Comparison of ENCODE assay signal across 9 cellular contexts in genomic region chr1:165632491-165632890, GRCh38. TPM values are rescaled to one million over a fixed set of nuclear protein-coding genes. Genes with fewer than 3 reads are reported as not detected.
DNase-seq lines count a peak whose midpoint lies in the region; ATAC-seq and TF ChIP-seq lines count a peak whose summit lies in the region.
"Had no signal": no experiment of that assay in that cellular context is flagged by ENCODE, and none has a peak within 500 bp of the region (broad histone marks: within the 10 kb centered on the region; RNA-seq: fewer than 3 reads in every experiment).

No MANE protein-coding gene starts in this region.

- H3K4me3 ChIP-seq in HFF-Myc (replicated peaks; ENCODE audit: low read depth, low read length) (peak overlapping the region; percentile 60), iPS-20b (ENCODE audit: low read length) (peak overlapping the region; percentile 96), stomach (peak overlapping the region; percentile 59 to 76 (median 71))

- ATAC-seq in HG03439 (IDR thresholded peaks at IDR 0.05; ENCODE audit: unreplicated experiment): no peak
- ATAC-seq in GM21423 (IDR thresholded peaks at IDR 0.05; ENCODE audit: unreplicated experiment): no peak

- DNase-seq in HFF-Myc (ENCODE audit: extremely low read depth, low read depth) (no peak), stomach (no peak), HK-2 (ENCODE audit: unreplicated experiment) (no peak), mesothelial cell of epicardium (ENCODE audit: low spot score in 2 of 2, unreplicated experiment in 2 of 2) (no peak)
- DNase-seq in activated T-helper 1 cell treated with anti-CD3 and anti-CD28 coated beads, Interleukin-12 subunit alpha, Interleukin-12 subunit beta, Interleukin-2, Interleukin-4 antibody, amounts not matched to agents 30 ng/mL and 10 ng/mL and 1 ng/mL, durations not matched to agents 14 hours and 24 hours and 36 hours (ENCODE audit: low spot score): no peak

- H3K9me3 ChIP-seq in iPS-20b (ENCODE audit: insufficient read depth, low read depth, low read length) (no peaks in the 10 kb centered on the region), stomach (no peaks in the 10 kb centered on the region)
- H3K9me3 ChIP-seq: neutrophil had no signal

- H3K36me3 ChIP-seq in iPS-20b (ENCODE audit: insufficient read depth, low read depth, low read length): 0 out of 2 replicates have a peak, but pooled peaks cover 4% of the 10 kb centered on the region
- peaks cover 0 to 6% (median 0%) of the 10 kb centered on the region in 4 donors for H3K36me3 ChIP-seq in stomach
- H3K36me3 ChIP-seq: neutrophil had no signal

- no peak overlapping the region for H3K27ac Mint-ChIP-seq in activated T-helper 1 cell treated with anti-CD3 and anti-CD28 coated beads, Interleukin-12 subunit alpha, Interleukin-12 subunit beta, Interleukin-2, Interleukin-4 antibody, amounts not matched to agents 30 ng/mL and 10 ng/mL and 1 ng/mL, durations not matched to agents 14 hours and 24 hours and 36 hours
- H3K27ac Mint-ChIP-seq in mesothelial cell of epicardium: no peak overlapping the region

- peaks cover 7% of the 10 kb centered on the region; the same call in 1 of the 2 replicates for H3K27me3 ChIP-seq in iPS-20b (ENCODE audit: insufficient read depth, low read length)
- no peaks in the 10 kb centered on the region for H3K27me3 ChIP-seq in stomach

- TF ChIP-seq CTCF in HFF-Myc (IDR thresholded peaks at IDR 0.05; ENCODE audit: low read depth, low read length, missing control alignments): no peak
- no peak for TF ChIP-seq CTCF in stomach (IDR thresholded peaks at IDR 0.05)
- TF ChIP-seq CTCF in mesothelial cell of epicardium (IDR thresholded peaks at IDR 0.05; ENCODE audit: unreplicated experiment): no peak

- H3K9me3 Mint-ChIP-seq in activated T-helper 1 cell treated with anti-CD3 and anti-CD28 coated beads, Interleukin-12 subunit alpha, Interleukin-12 subunit beta, Interleukin-2, Interleukin-4 antibody, amounts not matched to agents 30 ng/mL and 10 ng/mL and 1 ng/mL, durations not matched to agents 14 hours and 24 hours and 36 hours: no peaks in the 10 kb centered on the region
- H3K9me3 Mint-ChIP-seq in mesothelial cell of epicardium: no peaks in the 10 kb centered on the region

- TF ChIP-seq EP300 in stomach (IDR thresholded peaks at IDR 0.05): no peak

- peak overlapping the region; percentile 88; the same call in 1 of the 2 replicates for H3K9ac ChIP-seq in iPS-20b (ENCODE audit: low read depth, low read length)

- intact Hi-C loops in activated T-helper 1 cell treated with anti-CD3 and anti-CD28 coated beads, Interleukin-12 subunit alpha, Interleukin-12 subunit beta, Interleukin-2, Interleukin-4 antibody, amounts not matched to agents 30 ng/mL and 10 ng/mL and 1 ng/mL, durations not matched to agents 14 hours and 24 hours and 36 hours (cut with micrococcal nuclease): loop anchor here (10.0 kb wide), 1 partner anchor 452 kb away; no protein-coding TSS in a partner anchor
- intact Hi-C loops in stomach (cut with DNase I; ENCODE audit: low total_unique reads): no loop called here

- H3K36me3 Mint-ChIP-seq in activated T-helper 1 cell treated with anti-CD3 and anti-CD28 coated beads, Interleukin-12 subunit alpha, Interleukin-12 subunit beta, Interleukin-2, Interleukin-4 antibody, amounts not matched to agents 30 ng/mL and 10 ng/mL and 1 ng/mL, durations not matched to agents 14 hours and 24 hours and 36 hours (ENCODE audit: low read depth): peaks cover 4% of the 10 kb centered on the region
- H3K36me3 Mint-ChIP-seq in mesothelial cell of epicardium: peaks cover 5% of the 10 kb centered on the region

- peaks cover 13% of the 10 kb centered on the region for H3K4me1 Mint-ChIP-seq in activated T-helper 1 cell treated with anti-CD3 and anti-CD28 coated beads, Interleukin-12 subunit alpha, Interleukin-12 subunit beta, Interleukin-2, Interleukin-4 antibody, amounts not matched to agents 30 ng/mL and 10 ng/mL and 1 ng/mL, durations not matched to agents 14 hours and 24 hours and 36 hours (ENCODE audit: low read depth)
- H3K4me1 Mint-ChIP-seq in mesothelial cell of epicardium: peaks cover 32% of the 10 kb centered on the region

- no peak for TF ChIP-seq POLR2A in stomach (IDR thresholded peaks at IDR 0.05)

- peaks cover 9% of the 10 kb centered on the region for H3K27me3 Mint-ChIP-seq in activated T-helper 1 cell treated with anti-CD3 and anti-CD28 coated beads, Interleukin-12 subunit alpha, Interleukin-12 subunit beta, Interleukin-2, Interleukin-4 antibody, amounts not matched to agents 30 ng/mL and 10 ng/mL and 1 ng/mL, durations not matched to agents 14 hours and 24 hours and 36 hours (ENCODE audit: insufficient read depth)
- H3K27me3 Mint-ChIP-seq in mesothelial cell of epicardium (ENCODE audit: low read depth): no peaks in the 10 kb centered on the region

- 28 to 47% (median 42%) methylated on average over 7 of the region's 7 CpGs for WGBS in stomach, 5 donors

- H3K4me1 ChIP-seq in iPS-20b (ENCODE audit: insufficient read depth, low read length) (peaks cover 41% of the 10 kb centered on the region), stomach (peaks cover 34 to 68% (median 56%) of the 10 kb centered on the region in 4 donors)

- H3K4me3 Mint-ChIP-seq in activated T-helper 1 cell treated with anti-CD3 and anti-CD28 coated beads, Interleukin-12 subunit alpha, Interleukin-12 subunit beta, Interleukin-2, Interleukin-4 antibody, amounts not matched to agents 30 ng/mL and 10 ng/mL and 1 ng/mL, durations not matched to agents 14 hours and 24 hours and 36 hours: peak overlapping the region; percentile 16
- H3K4me3 Mint-ChIP-seq in mesothelial cell of epicardium: no peak overlapping the region

- no peak overlapping the region for H3K27ac ChIP-seq in iPS-20b (ENCODE audit: low read length)
- peak overlapping the region in 4 of 5 donors; percentile 84 to 91 (median 90) for H3K27ac ChIP-seq in stomach
- H3K27ac ChIP-seq: neutrophil had no signal

RNA-seq across cellular contexts. Expression of gene MGST3, which starts 1.5 kb away (rescaled TPM):
- 23.3 and 25.1 TPM in 2 replicates for total RNA-seq in activated T-helper 1 cell treated with anti-CD3 and anti-CD28 coated beads, Interleukin-12 subunit alpha, Interleukin-12 subunit beta, Interleukin-2, Interleukin-4 antibody, amounts not matched to agents 30 ng/mL and 10 ng/mL and 1 ng/mL, durations not matched to agents 14 hours and 24 hours and 36 hours
- total RNA-seq in stomach (100 to 1,000 TPM in 4 of 5 donors, 10 to 100 TPM in 1; 46.1 to 310 (median 120) TPM), mesothelial cell of epicardium (126 to 130 TPM (median 126 TPM) in 3 replicates)
- 100 to 1,000 TPM; 107 to 178 (median 127) TPM for polyA plus RNA-seq in stomach
